In genomic region chr12:49843411-49843810, GRCh38 we compare ENCODE assay signal across 8 cellular contexts. TPM values are rescaled to one million over a fixed set of nuclear protein-coding genes. Genes with fewer than 3 reads are reported as not detected.
DNase-seq lines count a peak whose midpoint lies in the region; ATAC-seq and TF ChIP-seq lines count a peak whose summit lies in the region.

No MANE protein-coding gene starts in this region.

- TSS peak; percentile 74 for BruUV-seq in Panc1 (replicated peaks; lab: Mats Ljungman, UMichigan)

- no peak overlapping the region for H4K91ac ChIP-seq in trophoblast cell (ENCODE audit: low read depth, low read length)

- TF ChIP-seq CTCF in Panc1 (IDR thresholded peaks at IDR 0.05) (no peak), epithelial cell of proximal tubule (conservative IDR thresholded peaks at IDR 0.05; ENCODE audit: low read depth, low read length) (no peak)

- H2AK5ac ChIP-seq in trophoblast cell (ENCODE audit: low read length), result no peak overlapping the region

- H3K4me1 ChIP-seq in ES-I3 (ENCODE audit: insufficient read depth, low read length) (peaks cover 10% of the 10 kb centered on the region; the same call in 1 of the 2 replicates), Panc1 (ENCODE audit: control insufficient read depth, insufficient read depth, low read length) (peaks cover 16% of the 10 kb centered on the region), trophoblast cell (ENCODE audit: control insufficient read depth in 1 of 2, insufficient read depth in 2 of 2, low read length in 2 of 2) (peaks cover 5 to 6% of the 10 kb centered on the region in 2 experiments)

- H3K27me3 ChIP-seq in Panc1 (ENCODE audit: control insufficient read depth, insufficient read depth, low read length) (peaks cover 2% of the 10 kb centered on the region), trophoblast cell (ENCODE audit: insufficient read depth, low read length) (no peaks in the 10 kb centered on the region)

- H2BK12ac ChIP-seq in trophoblast cell (ENCODE audit: low read length), result no peak overlapping the region

- intact Hi-C loops in Panc1 (cut with micrococcal nuclease; ENCODE audit: unreplicated experiment) (no loop called here), posterior vena cava (cut with DNase I) (loop anchor here in 1 of 2 donors (2.0 to 5.0 kb wide), 2 partner anchors 15 to 66 kb away; partner anchors contain the start of gene NCKAP5L)

- peak overlapping the region; percentile 94 for H3K4me2 ChIP-seq in trophoblast cell (ENCODE audit: low read length)

- H3K4me3 ChIP-seq in Panc1 (ENCODE audit: low read depth in 2 of 2, low read length in 2 of 2) (peak overlapping the region; percentile 65 to 98), epithelial cell of proximal tubule (ENCODE audit: low read depth, low read length) (peak overlapping the region; percentile 83), trophoblast cell (ENCODE audit: low read depth, low read length) (no peak overlapping the region)

- H3K9ac ChIP-seq in ES-I3 (ENCODE audit: low read depth, low read length), result peak overlapping the region; percentile 100
- no peak overlapping the region for H3K9ac ChIP-seq in trophoblast cell (ENCODE audit: low read length)

- POLR2A ChIA-PET in Panc1 (lab: Charles Lee), result interaction anchor here (0.6 to 0.7 kb wide), 2 partner anchors 24 to 150 kb away, joined by 3 to 6 read pairs; no protein-coding TSS in a partner anchor

- H3K79me1 ChIP-seq in trophoblast cell (ENCODE audit: low read length), result peaks cover 4% of the 10 kb centered on the region

- H3K23ac ChIP-seq in trophoblast cell (ENCODE audit: low read length), result no peak overlapping the region

- H3K18ac ChIP-seq in trophoblast cell (ENCODE audit: low read length), result no peak overlapping the region

- no peaks in the 10 kb centered on the region for H3K36me3 ChIP-seq in ES-I3 (ENCODE audit: insufficient read depth, low read length)
- no peaks in the 10 kb centered on the region for H3K36me3 ChIP-seq in Panc1 (ENCODE audit: control insufficient read depth, insufficient read depth, low read length)
- no peaks in the 10 kb centered on the region for H3K36me3 ChIP-seq in trophoblast cell (ENCODE audit: control insufficient read depth in 1 of 2, insufficient read depth in 2 of 2, low read length in 2 of 2)

- peak overlapping the region; percentile 64 for H2AFZ ChIP-seq in trophoblast cell (ENCODE audit: insufficient read depth, low read length, poor library complexity)

- H3K4ac ChIP-seq in trophoblast cell (ENCODE audit: low read depth, low read length), result no peak overlapping the region

- H3K27ac ChIP-seq in Panc1 (ENCODE audit: low read length) (peak overlapping the region; percentile 86), trophoblast cell (ENCODE audit: low read depth, low read length) (peak overlapping the region; percentile 41)

- CTCF ChIA-PET in Panc1 (lab: Charles Lee), result no interaction called here

- H3K9me3 ChIP-seq in ES-I3 (ENCODE audit: control insufficient read depth, insufficient read depth, low read length) (no peaks in the 10 kb centered on the region), Panc1 (ENCODE audit: control insufficient read depth, insufficient read depth, low read depth, low read length) (no peaks in the 10 kb centered on the region), trophoblast cell (ENCODE audit: insufficient read depth, low read depth, low read length) (no peaks in the 10 kb centered on the region)

- no peak overlapping the region for H2BK5ac ChIP-seq in trophoblast cell (ENCODE audit: low read depth, low read length, poor library complexity)

- no CpG with 5 or more reads among the region's 7 CpGs for WGBS in trophoblast cell (ENCODE audit: extremely low coverage, insufficient coverage, insufficient read length)

- H4K12ac ChIP-seq in trophoblast cell (ENCODE audit: low read depth, low read length), result peak overlapping the region; percentile 63

- H4K8ac ChIP-seq in trophoblast cell (ENCODE audit: low read depth, low read length), result peak overlapping the region; percentile 77

- no peaks in the 10 kb centered on the region for H3K79me2 ChIP-seq in trophoblast cell (ENCODE audit: control insufficient read depth, insufficient read depth, low read length, poor library complexity)

- ATAC-seq in Panc1, result no peak
- no peak for ATAC-seq in GM21390 (IDR thresholded peaks at IDR 0.05; ENCODE audit: unreplicated experiment)

- DNase-seq in Panc1 (ENCODE audit: low read depth, low spot score) (no peak), epithelial cell of proximal tubule (ENCODE audit: low read depth) (no peak), trophoblast cell (no peak), NOMO-1 (lab: John Stamatoyannopoulos, UW; ENCODE audit: unreplicated experiment in 2 of 2) (no peak), posterior vena cava (ENCODE audit: low spot score) (no peak), NCI-H524 treated with DMSO at 0.1 percent for 48 hours (lab: John Stamatoyannopoulos, UW) (no peak)

- H2BK120ac ChIP-seq in trophoblast cell (ENCODE audit: insufficient read depth, low read length, poor library complexity), result no peak overlapping the region

- H3K14ac ChIP-seq in trophoblast cell (ENCODE audit: low read length), result peak overlapping the region; percentile 55

- in situ Hi-C loops in Panc1 (cut with HindIII; ENCODE audit: low pct_unique_long_range_greater_than_20kb, low sequenced_read_pairs), result no loop called here

RNA-seq across cellular contexts. Expression of gene BCDIN3D, which starts 0.5 kb away (rescaled TPM):
- total RNA-seq in Panc1 (2021; ENCODE audit: unreplicated experiment) (4.8 TPM), epithelial cell of proximal tubule (1.7 and 7.1 TPM in 2 replicates), posterior vena cava (1 to 10 TPM; 2.5 to 4.0 TPM)
- 4.2 TPM for polyA plus RNA-seq in Panc1 (2012; ENCODE audit: insufficient read length)
- 1.9 and 2.1 TPM in 2 replicates for polyA plus RNA-seq in trophoblast cell (2013)

RNA-seq across cellular contexts. Expression of gene NCKAP5L, which starts 15.2 kb away (rescaled TPM):
- total RNA-seq in Panc1 (2021; ENCODE audit: unreplicated experiment) (17.3 TPM), epithelial cell of proximal tubule (8.4 and 14.6 TPM in 2 replicates), posterior vena cava (10 to 100 TPM; 16.2 to 22.4 TPM)
- 16.5 TPM for polyA plus RNA-seq in Panc1 (2012; ENCODE audit: insufficient read length)
- polyA plus RNA-seq in trophoblast cell (2013), result 14.2 and 14.8 TPM in 2 replicates
